Comparison of ENCODE assay signal across 8 cellular contexts in genomic region chr2:96116424-96116878, GRCh38. TPM values are rescaled to one million over a fixed set of nuclear protein-coding genes. Genes with fewer than 3 reads are reported as not detected.
DNase-seq lines count a peak whose midpoint lies in the region; ATAC-seq, FAIRE-seq and TF ChIP-seq lines count a peak whose summit lies in the region.

ADRA2B (minus strand) TSS chr2:96116571; CDS start chr2:96116149, 422 bp downstream.

- H3K9me3 ChIP-seq in BLaER1: no peaks in the 10 kb centered on the region

- H3K27ac Mint-ChIP-seq in activated B cell treated with CpG ODN at 0.5 μM for 24 hours: peak within 1 kb of the TSS; percentile 41

- peak within 1 kb of the TSS; percentile 75 for H3K4me3 Mint-ChIP-seq in activated B cell treated with CpG ODN at 0.5 μM for 24 hours

- CTCF ChIA-PET in activated B cell treated with CpG ODN at 0.5 μM for 24 hours (lab: Charles Lee): interaction anchor here (0.6 to 3.6 kb wide), 14 partner anchors 8 to 204 kb away, joined by 3 to 35 read pairs (median 4); partner anchors contain the start of genes ANKRD36C, ASTL and STARD7

- H4K20me1 ChIP-seq in BLaER1: no peaks in the 10 kb centered on the region

- peak within 1 kb of the TSS; percentile 65 for H3K9ac ChIP-seq in BLaER1

- ATAC-seq in GM19395 (IDR thresholded peaks at IDR 0.05; ENCODE audit: unreplicated experiment) (peak; percentile 46), activated B cell treated with CpG ODN at 0.5 μM for 24 hours (ENCODE audit: low read depth) (peak; percentile 78)

- H3K27ac ChIP-seq in BLaER1: no peak within 1 kb of the TSS
- H3K27ac ChIP-seq in HL-60 (replicated peaks): no peak within 1 kb of the TSS

- POLR2A ChIA-PET in activated B cell treated with CpG ODN at 0.5 μM for 24 hours (lab: Charles Lee): interaction anchor here (0.5 to 1.0 kb wide), 3 partner anchors 58 to 358 kb away, joined by 3 to 8 read pairs (median 3); partner anchors contain the start of gene NCAPH

- H3K27me3 ChIP-seq in BLaER1 (peaks cover 26% of the 10 kb centered on the region), HL-60 (ENCODE audit: insufficient read depth, poor library complexity, severe bottlenecking) (peaks cover 20% of the 10 kb centered on the region), bronchial epithelial cell (ENCODE audit: control insufficient read depth, insufficient read depth, low read length) (peaks cover 17% of the 10 kb centered on the region)

- H3K36me3 ChIP-seq in BLaER1 (no peaks in the 10 kb centered on the region), bronchial epithelial cell (ENCODE audit: control insufficient read depth, insufficient read depth, low read length) (no peaks in the 10 kb centered on the region)

- no peaks in the 10 kb centered on the region for H3K9me3 Mint-ChIP-seq in activated B cell treated with CpG ODN at 0.5 μM for 24 hours

- no peaks in the 10 kb centered on the region for H3K36me3 Mint-ChIP-seq in activated B cell treated with CpG ODN at 0.5 μM for 24 hours (ENCODE audit: low read depth)

- FAIRE-seq in bronchial epithelial cell (lab: Jason Lieb, UNC): no peak

- TF ChIP-seq CTCF in HL-60 (IDR thresholded peaks at IDR 0.05; ENCODE audit: insufficient read depth, low read length): no peak
- no peak for TF ChIP-seq CTCF in activated B cell treated with CpG ODN at 0.5 μM for 24 hours (IDR thresholded peaks at IDR 0.05)
- no peak for TF ChIP-seq CTCF in bronchial epithelial cell (IDR thresholded peaks at IDR 0.05; ENCODE audit: insufficient read depth, low read length, severe bottlenecking)

- peaks cover 70% of the 10 kb centered on the region for H3K4me1 ChIP-seq in BLaER1

- DNase-seq in HL-60 (ENCODE audit: low read depth in 1 of 2, low spot score in 1 of 2): no peak
- DNase-seq in activated B cell treated with CpG ODN at 0.5 μM for 24 hours: no peak
- DNase-seq in bronchial epithelial cell (ENCODE audit: low read depth): peak; percentile 44
- DNase-seq in lung microvascular endothelial cell (ENCODE audit: low read depth in 2 of 2): peak; percentile 12 to 24
- peak; percentile 60 to 67 for DNase-seq in stimulated activated CD8-positive, alpha-beta memory T cell treated with anti-CD3 and anti-CD28 coated beads, Interleukin-15, amount 100 ng/mL, for 4 hours (ENCODE audit: low read depth in 2 of 2)
- DNase-seq in H4 (ENCODE audit: low spot score): no peak

- H3K27me3 Mint-ChIP-seq in activated B cell treated with CpG ODN at 0.5 μM for 24 hours: peaks cover 17% of the 10 kb centered on the region

- H3K4me2 ChIP-seq in BLaER1: peak within 1 kb of the TSS; percentile 98

- H3K4me3 ChIP-seq in BLaER1 (peak within 1 kb of the TSS; percentile 74), HL-60 (replicated peaks; ENCODE audit: insufficient read depth, low read length) (peak within 1 kb of the TSS; percentile 28), bronchial epithelial cell (ENCODE audit: low read depth, low read length) (peak within 1 kb of the TSS; percentile 43)

- intact Hi-C loops in activated B cell treated with CpG ODN at 0.5 μM for 24 hours (cut with micrococcal nuclease): loop anchor here (1.0 to 10.0 kb wide), 3 partner anchors 22 to 150 kb away; partner anchors contain the start of genes ASTL and CIAO1

- H3K4me1 Mint-ChIP-seq in activated B cell treated with CpG ODN at 0.5 μM for 24 hours: peaks cover 25% of the 10 kb centered on the region

RNA-seq across cellular contexts. Expression of gene ADRA2B, which starts in this region (rescaled TPM):
- total RNA-seq in activated B cell treated with CpG ODN at 0.5 μM for 24 hours (0.11 and 0.37 TPM in 2 replicates), bronchial epithelial cell (not detected in 2 replicates), lung microvascular endothelial cell (0.22 TPM in 1 of 2 replicates, not detected in the other)
- total RNA-seq in H4 (2014; rRNA removed; shearing (Covaris generic)): 0.10 TPM in 1 of 2 replicates, not detected in the other

Comparison
In these comparisons a context has a peak if more than half of its experiments do, and no peak if none do; other contexts are left out.
1. Peak in ATAC-seq in activated B cell treated with CpG ODN at 0.5 μM for 24 hours; RNA of the gene not detected or under 1 TPM.
2. Peak in DNase-seq and H3K4me3 ChIP-seq in bronchial epithelial cell; RNA of the gene not detected or under 1 TPM.
3. Peak in DNase-seq in lung microvascular endothelial cell; RNA of the gene not detected or under 1 TPM.
4. DNase-seq: peak in stimulated activated CD8-positive, alpha-beta memory T cell treated with anti-CD3 and anti-CD28 coated beads, Interleukin-15, amount 100 ng/mL, for 4 hours (2 of 2); none in HL-60 (0 of 2), activated B cell treated with CpG ODN at 0.5 μM for 24 hours (single experiment) and H4 (single experiment).
5. Peak in every context shown above with its lines, with median percentiles within 50 percentile points of each other: H3K4me3 ChIP-seq.